Comparison of ENCODE assay signal across 27 cellular contexts in the genomic region with DNA sequence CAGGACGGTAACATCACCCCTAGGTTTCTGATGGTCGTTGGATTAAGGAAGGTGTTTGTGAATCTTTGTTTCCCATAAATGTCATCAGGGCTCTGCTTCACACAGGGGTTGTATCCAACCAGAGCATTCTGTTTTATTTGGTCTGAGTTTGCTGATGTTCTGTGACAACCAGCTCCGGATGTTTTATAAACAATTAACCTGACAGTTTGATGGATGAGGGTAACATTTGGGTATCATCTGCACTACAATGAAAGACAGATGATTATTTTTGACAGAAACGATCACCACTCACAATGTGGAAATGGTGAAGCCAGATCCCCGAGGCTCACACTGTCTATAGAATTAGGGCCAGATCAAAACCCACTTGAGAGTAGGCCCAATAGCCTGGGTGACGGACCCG.
DNase-seq lines count a peak whose midpoint lies in the region; ATAC-seq and TF ChIP-seq lines count a peak whose summit lies in the region.
"Had no signal": no experiment of that assay in that cellular context is flagged by ENCODE, and none has a peak within 500 bp of the region (broad histone marks: within the 10 kb centered on the region; RNA-seq: fewer than 3 reads in every experiment).

No MANE protein-coding gene starts in this region.

- no peak for TF ChIP-seq POLR2A in esophagus muscularis mucosa (IDR thresholded peaks at IDR 0.05; ENCODE audit: low read depth)

- TF ChIP-seq EP300 in esophagus muscularis mucosa (IDR thresholded peaks at IDR 0.05) = no peak

- no peak overlapping the region for H4K8ac ChIP-seq in trophoblast cell (ENCODE audit: low read depth, low read length)

- no peak overlapping the region for H2BK12ac ChIP-seq in trophoblast cell (ENCODE audit: low read length)

- no peak overlapping the region for H4K12ac ChIP-seq in trophoblast cell (ENCODE audit: low read depth, low read length)

- intact Hi-C loops in esophagus muscularis mucosa (cut with DNase I) = no loop called here

- H3K9me3 Mint-ChIP-seq in HFFc6 = no peaks in the 10 kb centered on the region
- no peaks in the 10 kb centered on the region for H3K9me3 Mint-ChIP-seq in natural killer cell treated with Interleukin-12 subunit alpha and Interleukin-12 subunit beta and Interleukin-15 and Interleukin-18, amount 100 ng/mL, for 72 hours

- H3K36me3 ChIP-seq in esophagus muscularis mucosa = no peaks in the 10 kb centered on the region
- H3K36me3 ChIP-seq in trophoblast cell (ENCODE audit: control insufficient read depth in 1 of 2, insufficient read depth in 2 of 2, low read length in 2 of 2) = no peaks in the 10 kb centered on the region
- H3K36me3 ChIP-seq: BLaER1 treated with 17β-estradiol and CSF1 and Interleukin-3, amounts not matched to agents 10 nM and 100 nM; heart right ventricle; left ventricle myocardium inferior; prostate gland; right lobe of liver; vagina had no signal

- no peaks in the 10 kb centered on the region for H3K27me3 Mint-ChIP-seq in HFFc6 (ENCODE audit: insufficient read depth)
- H3K27me3 Mint-ChIP-seq in natural killer cell treated with Interleukin-12 subunit alpha and Interleukin-12 subunit beta and Interleukin-15 and Interleukin-18, amount 100 ng/mL, for 72 hours = no peaks in the 10 kb centered on the region
- H3K27me3 Mint-ChIP-seq: stimulated activated naive CD8-positive, alpha-beta T cell treated with anti-CD3 and anti-CD28 coated beads, Interleukin-15, amount 100 ng/mL, for 72 hours had no signal

- H3K4me2 ChIP-seq in trophoblast cell (ENCODE audit: low read length) = no peak overlapping the region

- H3K4me1 ChIP-seq in esophagus muscularis mucosa (peaks cover 16 to 75% (median 51%) of the 10 kb centered on the region in 4 donors), trophoblast cell (ENCODE audit: control insufficient read depth in 1 of 2, insufficient read depth in 2 of 2, low read length in 2 of 2) (peaks cover 2 to 10% of the 10 kb centered on the region in 2 experiments)
- H3K4me1 ChIP-seq: right lobe of liver had no signal

- peak overlapping the region; percentile 4 for H2BK120ac ChIP-seq in trophoblast cell (ENCODE audit: insufficient read depth, low read length, poor library complexity)

- no peak overlapping the region for H3K4me3 Mint-ChIP-seq in HFFc6
- H3K4me3 Mint-ChIP-seq in natural killer cell treated with Interleukin-12 subunit alpha and Interleukin-12 subunit beta and Interleukin-15 and Interleukin-18, amount 100 ng/mL, for 72 hours = no peak overlapping the region
- H3K4me3 Mint-ChIP-seq: activated T-cell treated with anti-CD3 and anti-CD28 coated beads, Interleukin-2, amount 50 U/mL, for 72 hours; stimulated activated naive CD8-positive, alpha-beta T cell treated with anti-CD3 and anti-CD28 coated beads, Interleukin-15, amount 100 ng/mL, for 72 hours had no signal

- H4K91ac ChIP-seq in trophoblast cell (ENCODE audit: low read depth, low read length) = no peak overlapping the region

- peaks cover 5% of the 10 kb centered on the region for H3K79me1 ChIP-seq in trophoblast cell (ENCODE audit: low read length)

- no peaks in the 10 kb centered on the region for H3K9me3 ChIP-seq in esophagus muscularis mucosa
- no peaks in the 10 kb centered on the region for H3K9me3 ChIP-seq in trophoblast cell (ENCODE audit: insufficient read depth, low read depth, low read length)
- H3K9me3 ChIP-seq: BLaER1 treated with 17β-estradiol and CSF1 and Interleukin-3, amounts not matched to agents 10 nM and 100 nM; heart right ventricle; left ventricle myocardium inferior; prostate gland; right lobe of liver; vagina had no signal

- WGBS in esophagus muscularis mucosa = 70% methylated on average over 7 of the region's 7 CpGs
- WGBS in trophoblast cell (ENCODE audit: extremely low coverage, insufficient coverage, insufficient read length) = no CpG with 5 or more reads among the region's 7 CpGs

- H3K79me2 ChIP-seq in trophoblast cell (ENCODE audit: control insufficient read depth, insufficient read depth, low read length, poor library complexity) = no peaks in the 10 kb centered on the region

- H2AK5ac ChIP-seq in trophoblast cell (ENCODE audit: low read length) = no peak overlapping the region

- no peak overlapping the region for H3K4me3 ChIP-seq in esophagus muscularis mucosa
- no peak overlapping the region for H3K4me3 ChIP-seq in trophoblast cell (ENCODE audit: low read depth, low read length)
- H3K4me3 ChIP-seq: BLaER1 treated with 17β-estradiol and CSF1 and Interleukin-3, amounts not matched to agents 10 nM and 100 nM; coronary artery; heart right ventricle; left ventricle myocardium inferior; prostate gland; right lobe of liver; vagina had no signal

- H3K27ac Mint-ChIP-seq in HFFc6 = peak overlapping the region; percentile 49
- H3K27ac Mint-ChIP-seq in natural killer cell treated with Interleukin-12 subunit alpha and Interleukin-12 subunit beta and Interleukin-15 and Interleukin-18, amount 100 ng/mL, for 72 hours = no peak overlapping the region
- H3K27ac Mint-ChIP-seq: activated T-cell treated with anti-CD3 and anti-CD28 coated beads, Interleukin-2, amount 50 U/mL, for 72 hours; stimulated activated naive CD8-positive, alpha-beta T cell treated with anti-CD3 and anti-CD28 coated beads, Interleukin-15, amount 100 ng/mL, for 72 hours had no signal

- H3K14ac ChIP-seq in trophoblast cell (ENCODE audit: low read length) = no peak overlapping the region

- no peak for DNase-seq in HFFc6
- DNase-seq in NCI-H69 (lab: John Stamatoyannopoulos, UW) = peak; percentile 22
- peak; percentile 37 for DNase-seq in esophagus muscularis mucosa (ENCODE audit: extremely low spot score)
- no peak for DNase-seq in trophoblast cell
- no peak for DNase-seq in DMS114 treated with DMSO at 0.1 percent for 48 hours (lab: John Stamatoyannopoulos, UW; ENCODE audit: unreplicated experiment)
- DNase-seq in natural killer cell treated with Interleukin-12 subunit alpha and Interleukin-12 subunit beta and Interleukin-15 and Interleukin-18, amount 100 ng/mL, for 72 hours (ENCODE audit: low spot score) = no peak
- DNase-seq in AML-193 (lab: John Stamatoyannopoulos, UW) = no peak
- DNase-seq: activated CD4-positive, CD25-positive, alpha-beta regulatory T cell; activated naive CD4-positive, alpha-beta T cell treated with Interleukin-2 at 50 U/mL for 16 hours; activated T-cell treated with anti-CD3 and anti-CD28 coated beads, Interleukin-2, amount 50 U/mL, for 72 hours; caudate nucleus; DMS79; effector memory CD4-positive, alpha-beta T cell; foreskin fibroblast; HCEC 1CT; heart right ventricle; left ventricle myocardium inferior; NCI-H1694; NCI-H524 treated with DMSO at 0.1 percent for 48 hours; right lobe of liver; stimulated activated CD4-positive, alpha-beta T cell treated with anti-CD3 and anti-CD28 coated beads, Interleukin-12 subunit alpha, Interleukin-12 subunit beta, amount 100 ng/mL, for 4 hours; stimulated activated CD4-positive, alpha-beta T cell treated with anti-CD3 and anti-CD28 coated beads, Interleukin-2, amount 100 ng/mL, for 48 hours; stimulated activated naive CD8-positive, alpha-beta T cell treated with anti-CD3 and anti-CD28 coated beads, Interleukin-15, amount 100 ng/mL, for 72 hours had no signal

- no peak overlapping the region for H3K9ac ChIP-seq in trophoblast cell (ENCODE audit: low read length)
- H3K9ac ChIP-seq: BLaER1 treated with 17β-estradiol and CSF1 and Interleukin-3, amounts not matched to agents 10 nM and 100 nM had no signal

- no peak overlapping the region for H2BK5ac ChIP-seq in trophoblast cell (ENCODE audit: low read depth, low read length, poor library complexity)

- H3K27me3 ChIP-seq in esophagus muscularis mucosa (no peaks in the 10 kb centered on the region), trophoblast cell (ENCODE audit: insufficient read depth, low read length) (no peaks in the 10 kb centered on the region)
- H3K27me3 ChIP-seq: BLaER1 treated with 17β-estradiol and CSF1 and Interleukin-3, amounts not matched to agents 10 nM and 100 nM; heart right ventricle; right lobe of liver; vagina had no signal

- no peaks in the 10 kb centered on the region for H3K36me3 Mint-ChIP-seq in HFFc6 (ENCODE audit: low read depth)
- H3K36me3 Mint-ChIP-seq in natural killer cell treated with Interleukin-12 subunit alpha and Interleukin-12 subunit beta and Interleukin-15 and Interleukin-18, amount 100 ng/mL, for 72 hours = no peaks in the 10 kb centered on the region

- H3K18ac ChIP-seq in trophoblast cell (ENCODE audit: low read length) = no peak overlapping the region

- H3K27ac ChIP-seq in esophagus muscularis mucosa (replicated peaks in 1 of 4) (peak overlapping the region; percentile 55 to 68 (median 58)), trophoblast cell (ENCODE audit: low read depth, low read length) (no peak overlapping the region)
- H3K27ac ChIP-seq: BLaER1 treated with 17β-estradiol and CSF1 and Interleukin-3, amounts not matched to agents 10 nM and 100 nM; coronary artery; heart right ventricle; left ventricle myocardium inferior; right lobe of liver; vagina had no signal

- no peak overlapping the region for H2AFZ ChIP-seq in trophoblast cell (ENCODE audit: insufficient read depth, low read length, poor library complexity)

- TF ChIP-seq CTCF in HFFc6 (IDR thresholded peaks at IDR 0.05) (no peak), esophagus muscularis mucosa (IDR thresholded peaks at IDR 0.05) (no peak)

- no peak overlapping the region for H3K4ac ChIP-seq in trophoblast cell (ENCODE audit: low read depth, low read length)

- peaks cover 84% of the 10 kb centered on the region for H3K4me1 Mint-ChIP-seq in HFFc6 (ENCODE audit: low read depth)
- H3K4me1 Mint-ChIP-seq in natural killer cell treated with Interleukin-12 subunit alpha and Interleukin-12 subunit beta and Interleukin-15 and Interleukin-18, amount 100 ng/mL, for 72 hours (ENCODE audit: low read depth in 2 of 2) = peaks cover 6 to 12% of the 10 kb centered on the region in 2 donors

- H3K23ac ChIP-seq in trophoblast cell (ENCODE audit: low read length) = no peak overlapping the region

- ATAC-seq in natural killer cell treated with Interleukin-12 subunit alpha and Interleukin-12 subunit beta and Interleukin-15 and Interleukin-18, amount 100 ng/mL, for 72 hours = no peak
- ATAC-seq: activated T-cell treated with anti-CD3 and anti-CD28 coated beads, Interleukin-2, amount 50 U/mL, for 72 hours; heart right ventricle; right lobe of liver; stimulated activated naive CD8-positive, alpha-beta T cell treated with anti-CD3 and anti-CD28 coated beads, Interleukin-15, amount 100 ng/mL, for 72 hours had no signal

Comparison
In these comparisons a context has a peak if more than half of its experiments do, and no peak if none do; other contexts are left out.
1. DNase-seq: peak in NCI-H69 (single experiment) and esophagus muscularis mucosa (single experiment); none in HFFc6 (single experiment), trophoblast cell (0 of 2), DMS114 treated with DMSO at 0.1 percent for 48 hours (single experiment), natural killer cell treated with Interleukin-12 subunit alpha and Interleukin-12 subunit beta and Interleukin-15 and Interleukin-18, amount 100 ng/mL, for 72 hours (single experiment) and AML-193 (0 of 2).